Comparison of ENCODE assay signal across 14 cellular contexts in the genomic region with DNA sequence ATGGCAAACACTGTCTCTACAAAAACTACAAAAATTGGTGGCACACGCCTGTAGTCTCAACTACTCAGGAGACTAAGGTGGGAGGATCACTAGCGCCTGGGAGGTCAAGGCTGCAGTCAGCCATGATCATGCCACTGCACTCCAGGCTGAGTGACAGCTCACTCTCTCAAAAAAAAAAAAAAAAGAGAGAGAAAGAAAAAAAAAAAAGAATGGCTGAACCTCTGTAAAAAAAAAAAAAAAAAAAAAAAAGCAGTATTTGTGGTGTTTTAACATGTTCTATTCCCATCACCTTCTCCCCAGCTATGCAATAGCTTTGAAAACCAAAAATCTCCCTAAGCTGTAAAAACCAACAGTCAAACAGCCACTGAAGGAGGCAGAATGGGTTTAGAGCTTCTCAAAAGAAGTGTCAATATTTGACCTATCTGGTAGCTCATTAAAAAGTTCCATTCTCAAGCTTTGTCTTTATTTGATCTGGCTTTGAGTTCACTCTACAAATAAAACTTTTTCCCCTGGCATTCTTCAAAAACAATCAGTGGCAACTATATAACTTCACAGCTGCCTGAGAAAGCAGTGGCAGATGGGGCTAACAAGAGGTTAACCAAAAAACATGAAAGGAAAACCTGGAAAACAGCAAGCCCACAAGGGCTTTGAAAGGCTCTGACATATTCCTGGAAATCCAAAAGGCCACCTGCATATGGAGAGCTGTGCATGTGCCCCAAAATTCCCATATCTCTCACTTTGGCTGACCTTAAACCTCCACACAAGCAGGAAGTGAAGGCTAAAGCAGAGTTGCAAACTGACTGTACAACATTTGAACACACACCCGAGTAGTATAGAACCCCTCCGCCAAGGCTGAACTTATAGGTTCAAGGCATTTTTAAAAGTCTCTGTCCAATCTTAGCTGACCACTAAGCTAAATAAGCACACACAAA. TPM values are rescaled to one million over a fixed set of nuclear protein-coding genes. Genes with fewer than 3 reads are reported as not detected.
A peak's percentile ranks its signal among the peaks of the same experiment; 100 is the strongest.
DNase-seq lines count a peak whose midpoint lies in the region; ATAC-seq and TF ChIP-seq lines count a peak whose summit lies in the region.
"Had no signal": no experiment of that assay in that cellular context is flagged by ENCODE, and none has a peak within 500 bp of the region (broad histone marks: within the 10 kb centered on the region; RNA-seq: fewer than 3 reads in every experiment).

No MANE protein-coding gene starts in this region.

- TF ChIP-seq CTCF in HEK293 (tag by site-specific recombination; IDR thresholded peaks at IDR 0.05) = no peak

- intact Hi-C loops in activated T-helper 1 cell treated with anti-CD3 and anti-CD28 coated beads, Interleukin-12 subunit alpha, Interleukin-12 subunit beta, Interleukin-2, Interleukin-4 antibody, amounts not matched to agents 30 ng/mL and 10 ng/mL and 1 ng/mL, durations not matched to agents 14 hours and 24 hours and 36 hours (cut with micrococcal nuclease) = loop anchor here (1.0 kb wide), 2 partner anchors 36 to 65 kb away; a partner anchor contains a TSS

- H3K4me3 Mint-ChIP-seq in activated T-helper 1 cell treated with anti-CD3 and anti-CD28 coated beads, Interleukin-12 subunit alpha, Interleukin-12 subunit beta, Interleukin-2, Interleukin-4 antibody, amounts not matched to agents 30 ng/mL and 10 ng/mL and 1 ng/mL, durations not matched to agents 14 hours and 24 hours and 36 hours = peak overlapping the region; percentile 47
- H3K4me3 Mint-ChIP-seq in natural killer cell treated with Interleukin-12 subunit alpha and Interleukin-12 subunit beta and Interleukin-15 and Interleukin-18, amount 100 ng/mL, for 72 hours = peak overlapping the region; percentile 79

- no peak overlapping the region for H3K27ac ChIP-seq in HEK293 (ENCODE audit: extremely low read depth, low read depth, low read length)

- peak overlapping the region; percentile 85 for H3K27ac Mint-ChIP-seq in activated T-helper 1 cell treated with anti-CD3 and anti-CD28 coated beads, Interleukin-12 subunit alpha, Interleukin-12 subunit beta, Interleukin-2, Interleukin-4 antibody, amounts not matched to agents 30 ng/mL and 10 ng/mL and 1 ng/mL, durations not matched to agents 14 hours and 24 hours and 36 hours
- H3K27ac Mint-ChIP-seq in natural killer cell treated with Interleukin-12 subunit alpha and Interleukin-12 subunit beta and Interleukin-15 and Interleukin-18, amount 100 ng/mL, for 72 hours = peak overlapping the region; percentile 60 to 85

- DNase-seq in DMS 273 (lab: John Stamatoyannopoulos, UW; ENCODE audit: unreplicated experiment) (peak; percentile 85), GM19240 (ENCODE audit: insufficient read length, low spot score) (no peak), cerebellar nuclear complex (lab: John Stamatoyannopoulos, UW) (no peak)
- no peak for DNase-seq in activated T-helper 1 cell treated with anti-CD3 and anti-CD28 coated beads, Interleukin-12 subunit alpha, Interleukin-12 subunit beta, Interleukin-2, Interleukin-4 antibody, amounts not matched to agents 30 ng/mL and 10 ng/mL and 1 ng/mL, durations not matched to agents 14 hours and 24 hours and 36 hours (ENCODE audit: low spot score)
- DNase-seq in natural killer cell treated with Interleukin-12 subunit alpha and Interleukin-12 subunit beta and Interleukin-15 and Interleukin-18, amount 100 ng/mL, for 72 hours (ENCODE audit: low spot score) = no peak
- DNase-seq: activated CD8-positive, alpha-beta memory T cell treated with anti-CD3 and anti-CD28 coated beads for 24 hours; cortex of kidney; hypothalamus; NCI-H146; NCI-H526; RPMI8226 had no signal

- peaks cover 18% of the 10 kb centered on the region for H3K4me1 ChIP-seq in HEK293 (ENCODE audit: control insufficient read depth, insufficient read depth, low read length)

- POLR2A ChIA-PET in HEK293 (lab: Yijun Ruan, JAX) = interaction anchor here (1.0 kb wide), 1 partner anchor 36 kb away, joined by 3 read pairs; a partner anchor contains a TSS

- no peaks in the 10 kb centered on the region for H3K27me3 Mint-ChIP-seq in activated T-helper 1 cell treated with anti-CD3 and anti-CD28 coated beads, Interleukin-12 subunit alpha, Interleukin-12 subunit beta, Interleukin-2, Interleukin-4 antibody, amounts not matched to agents 30 ng/mL and 10 ng/mL and 1 ng/mL, durations not matched to agents 14 hours and 24 hours and 36 hours (ENCODE audit: insufficient read depth)
- H3K27me3 Mint-ChIP-seq in natural killer cell treated with Interleukin-12 subunit alpha and Interleukin-12 subunit beta and Interleukin-15 and Interleukin-18, amount 100 ng/mL, for 72 hours = no peaks in the 10 kb centered on the region

- CTCF ChIA-PET in HEK293 (lab: Yijun Ruan, JAX) = interaction anchor here (0.7 kb wide), 1 partner anchor 12 kb away, joined by 4 read pairs; no protein-coding TSS in a partner anchor

- peak; percentile 34 to 63 for ATAC-seq in natural killer cell treated with Interleukin-12 subunit alpha and Interleukin-12 subunit beta and Interleukin-15 and Interleukin-18, amount 100 ng/mL, for 72 hours
- ATAC-seq in HG03159 (IDR thresholded peaks at IDR 0.05; ENCODE audit: unreplicated experiment) = no peak

- no peak overlapping the region for H3K4me3 ChIP-seq in HEK293 (ENCODE audit: low read depth, low read length)
- H3K4me3 ChIP-seq: adrenal gland had no signal

- H3K4me1 Mint-ChIP-seq in activated T-helper 1 cell treated with anti-CD3 and anti-CD28 coated beads, Interleukin-12 subunit alpha, Interleukin-12 subunit beta, Interleukin-2, Interleukin-4 antibody, amounts not matched to agents 30 ng/mL and 10 ng/mL and 1 ng/mL, durations not matched to agents 14 hours and 24 hours and 36 hours (ENCODE audit: low read depth) = peaks cover 32% of the 10 kb centered on the region
- peaks cover 29 to 59% of the 10 kb centered on the region in 2 donors for H3K4me1 Mint-ChIP-seq in natural killer cell treated with Interleukin-12 subunit alpha and Interleukin-12 subunit beta and Interleukin-15 and Interleukin-18, amount 100 ng/mL, for 72 hours (ENCODE audit: low read depth in 2 of 2)

- peaks cover 5% of the 10 kb centered on the region for H3K9me3 Mint-ChIP-seq in activated T-helper 1 cell treated with anti-CD3 and anti-CD28 coated beads, Interleukin-12 subunit alpha, Interleukin-12 subunit beta, Interleukin-2, Interleukin-4 antibody, amounts not matched to agents 30 ng/mL and 10 ng/mL and 1 ng/mL, durations not matched to agents 14 hours and 24 hours and 36 hours
- H3K9me3 Mint-ChIP-seq in natural killer cell treated with Interleukin-12 subunit alpha and Interleukin-12 subunit beta and Interleukin-15 and Interleukin-18, amount 100 ng/mL, for 72 hours = no peaks in the 10 kb centered on the region

- no peaks in the 10 kb centered on the region for H3K36me3 ChIP-seq in HEK293 (ENCODE audit: control insufficient read depth in 2 of 2, insufficient read depth in 1 of 2, low read length in 2 of 2)
- H3K36me3 ChIP-seq: adrenal gland had no signal

- peaks cover 7% of the 10 kb centered on the region for H3K36me3 Mint-ChIP-seq in activated T-helper 1 cell treated with anti-CD3 and anti-CD28 coated beads, Interleukin-12 subunit alpha, Interleukin-12 subunit beta, Interleukin-2, Interleukin-4 antibody, amounts not matched to agents 30 ng/mL and 10 ng/mL and 1 ng/mL, durations not matched to agents 14 hours and 24 hours and 36 hours (ENCODE audit: low read depth)
- H3K36me3 Mint-ChIP-seq in natural killer cell treated with Interleukin-12 subunit alpha and Interleukin-12 subunit beta and Interleukin-15 and Interleukin-18, amount 100 ng/mL, for 72 hours = no peaks in the 10 kb centered on the region

- no peaks in the 10 kb centered on the region for H3K9me3 ChIP-seq in HEK293 (ENCODE audit: control insufficient read depth, insufficient read depth, low read depth, low read length)
- H3K9me3 ChIP-seq: adrenal gland had no signal

TF ChIP-seq in HEK293, 187 proteins besides CTCF, POLR2A, EP300 and RAD21:
- TF ChIP-seq, protein P1, sequence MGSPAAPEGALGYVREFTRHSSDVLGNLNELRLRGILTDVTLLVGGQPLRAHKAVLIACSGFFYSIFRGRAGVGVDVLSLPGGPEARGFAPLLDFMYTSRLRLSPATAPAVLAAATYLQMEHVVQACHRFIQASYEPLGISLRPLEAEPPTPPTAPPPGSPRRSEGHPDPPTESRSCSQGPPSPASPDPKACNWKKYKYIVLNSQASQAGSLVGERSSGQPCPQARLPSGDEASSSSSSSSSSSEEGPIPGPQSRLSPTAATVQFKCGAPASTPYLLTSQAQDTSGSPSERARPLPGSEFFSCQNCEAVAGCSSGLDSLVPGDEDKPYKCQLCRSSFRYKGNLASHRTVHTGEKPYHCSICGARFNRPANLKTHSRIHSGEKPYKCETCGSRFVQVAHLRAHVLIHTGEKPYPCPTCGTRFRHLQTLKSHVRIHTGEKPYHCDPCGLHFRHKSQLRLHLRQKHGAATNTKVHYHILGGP (tag by site-specific recombination; IDR thresholded peaks at IDR 0.05) = peak; percentile 53; the same call in 1 of the 2 replicates
- TF ChIP-seq, protein P2, sequence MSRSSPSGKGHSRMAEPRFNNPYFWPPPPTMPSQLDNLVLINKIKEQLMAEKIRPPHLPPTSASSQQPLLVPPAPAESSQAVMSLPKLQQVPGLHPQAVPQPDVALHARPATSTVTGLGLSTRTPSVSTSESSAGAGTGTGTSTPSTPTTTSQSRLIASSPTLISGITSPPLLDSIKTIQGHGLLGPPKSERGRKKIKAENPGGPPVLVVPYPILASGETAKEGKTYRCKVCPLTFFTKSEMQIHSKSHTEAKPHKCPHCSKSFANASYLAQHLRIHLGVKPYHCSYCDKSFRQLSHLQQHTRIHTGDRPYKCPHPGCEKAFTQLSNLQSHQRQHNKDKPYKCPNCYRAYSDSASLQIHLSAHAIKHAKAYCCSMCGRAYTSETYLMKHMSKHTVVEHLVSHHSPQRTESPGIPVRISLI (tag by site-specific recombination; IDR thresholded peaks at IDR 0.05) = peak; percentile 83
- TF ChIP-seq SETDB1 (IDR thresholded peaks at IDR 0.05; ENCODE audit: insufficient read length, low read length) = peak; percentile 60
- TF ChIP-seq ZNF202 (tag by site-specific recombination; IDR thresholded peaks at IDR 0.05; ENCODE audit: borderline replicate concordance) = no peak

RNA-seq across cellular contexts. Expression of a gene that starts 36.0 kb away (rescaled TPM):
- total RNA-seq in activated T-helper 1 cell treated with anti-CD3 and anti-CD28 coated beads, Interleukin-12 subunit alpha, Interleukin-12 subunit beta, Interleukin-2, Interleukin-4 antibody, amounts not matched to agents 30 ng/mL and 10 ng/mL and 1 ng/mL, durations not matched to agents 14 hours and 24 hours and 36 hours = 30.5 and 31.2 TPM in 2 replicates
- 10 to 100 TPM; 58.7 to 64.1 TPM for total RNA-seq in natural killer cell treated with Interleukin-12 subunit alpha and Interleukin-12 subunit beta and Interleukin-15 and Interleukin-18, amount 100 ng/mL, for 72 hours
